Comparison of ENCODE assay signal across 1 cellular context in the genomic region with DNA sequence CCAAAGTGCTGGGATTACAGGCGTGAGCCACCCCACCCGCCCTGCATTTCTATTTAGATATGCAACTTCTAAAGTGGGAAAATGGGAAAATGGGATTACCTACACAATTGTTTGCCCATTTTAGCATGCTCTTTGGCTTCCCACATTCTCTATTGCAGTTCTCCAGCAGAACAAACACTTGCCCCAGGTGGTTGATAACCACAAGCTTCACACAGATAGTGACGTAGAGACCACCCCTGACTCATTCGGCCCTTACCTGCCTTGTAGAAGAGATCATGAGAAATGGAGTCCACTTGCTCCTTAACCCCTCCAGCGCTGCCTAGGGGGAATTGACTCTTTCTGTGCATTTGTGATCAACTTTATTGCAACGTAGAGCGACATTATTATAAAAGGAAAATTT.
TF ChIP-seq lines count a peak whose summit lies in the region.

No MANE protein-coding gene starts in this region.

TF ChIP-seq in H1, 55 proteins besides CTCF, POLR2A, EP300 and RAD21:
- no peak for TF ChIP-seq MAX (IDR thresholded peaks at IDR 0.05)
- no peak for TF ChIP-seq POLR2AphosphoS5 (IDR thresholded peaks at IDR 0.05; ENCODE audit: low read depth, low read length)
